In genomic region chr14:54220122-54220691, GRCh38 we compare ENCODE assay signal across 8 cellular contexts.
DNase-seq lines count a peak whose midpoint lies in the region; ATAC-seq, FAIRE-seq and TF ChIP-seq lines count a peak whose summit lies in the region.
"Had no signal": no experiment of that assay in that cellular context is flagged by ENCODE, and none has a peak within 500 bp of the region (broad histone marks: within the 10 kb centered on the region; RNA-seq: fewer than 3 reads in every experiment).

No MANE protein-coding gene starts in this region.

- H3K4me1 ChIP-seq in small intestine (ENCODE audit: control insufficient read depth in 2 of 2, insufficient read depth in 1 of 2, low read depth in 1 of 2, low read length in 1 of 2): peaks cover 0 to under 1% of the 10 kb centered on the region in 2 donors

- peak overlapping the region in 1 of 2 donors; percentile 36 for H3K27ac ChIP-seq in small intestine (ENCODE audit: low read depth in 1 of 2, low read length in 1 of 2)

- WGBS in small intestine, 3 donors: 24 to 58% (median 47%) methylated on average over 26 of the region's 26 CpGs

- H3K27me3 ChIP-seq in small intestine (ENCODE audit: control insufficient read depth in 2 of 2, insufficient read depth in 2 of 2, low read length in 2 of 2): peaks cover 0 to 15% of the 10 kb centered on the region in 2 donors

- H3K36me3 ChIP-seq in small intestine (ENCODE audit: control insufficient read depth in 2 of 2, insufficient read depth in 2 of 2, low read length in 2 of 2): no peaks in the 10 kb centered on the region

- peaks cover 12% of the 10 kb centered on the region for H3K4me1 Mint-ChIP-seq in HFFc6 (ENCODE audit: low read depth)
- H3K4me1 Mint-ChIP-seq in stimulated activated memory B cell treated with anti-CD40 and anti-IgM and Interleukin-4, amounts not matched to agents 10 μg/mL and 1 μg/mL and 100 μg/mL, for 72 hours: peaks cover 9% of the 10 kb centered on the region

- peaks cover 10% of the 10 kb centered on the region for H3K27me3 Mint-ChIP-seq in HFFc6 (ENCODE audit: insufficient read depth)
- H3K27me3 Mint-ChIP-seq in stimulated activated memory B cell treated with anti-CD40 and anti-IgM and Interleukin-4, amounts not matched to agents 10 μg/mL and 1 μg/mL and 100 μg/mL, for 72 hours: peaks cover 58% of the 10 kb centered on the region

- ATAC-seq in stimulated activated memory B cell treated with anti-CD40 and anti-IgM and Interleukin-4, amounts not matched to agents 10 μg/mL and 1 μg/mL and 100 μg/mL, for 72 hours: no peak
- no peak for ATAC-seq in HG03139 (IDR thresholded peaks at IDR 0.05; ENCODE audit: unreplicated experiment)

- DNase-seq in HFFc6: no peak
- peak in 1 of 2 donors; percentile 44 for DNase-seq in cardiac fibroblast (ENCODE audit: low read depth in 2 of 2)
- peak; percentile 83 for DNase-seq in left kidney (ENCODE audit: low read depth, low spot score)
- DNase-seq in NCI-H774 (lab: John Stamatoyannopoulos, UW): no peak
- no peak for DNase-seq in small intestine
- DNase-seq: NCI-H226 had no signal

- no peak for TF ChIP-seq CTCF in HFFc6 (IDR thresholded peaks at IDR 0.05)
- no peak for TF ChIP-seq CTCF in cardiac fibroblast (IDR thresholded peaks at IDR 0.05; ENCODE audit: low read depth, low read length)

- no peaks in the 10 kb centered on the region for H3K9me3 ChIP-seq in small intestine (ENCODE audit: control insufficient read depth, low read depth)

- no peak overlapping the region for H3K27ac Mint-ChIP-seq in HFFc6
- no peak overlapping the region for H3K27ac Mint-ChIP-seq in stimulated activated memory B cell treated with anti-CD40 and anti-IgM and Interleukin-4, amounts not matched to agents 10 μg/mL and 1 μg/mL and 100 μg/mL, for 72 hours

- H3K36me3 Mint-ChIP-seq in HFFc6 (ENCODE audit: low read depth): no peaks in the 10 kb centered on the region
- H3K36me3 Mint-ChIP-seq in stimulated activated memory B cell treated with anti-CD40 and anti-IgM and Interleukin-4, amounts not matched to agents 10 μg/mL and 1 μg/mL and 100 μg/mL, for 72 hours: no peaks in the 10 kb centered on the region

- peak overlapping the region; percentile 75 for H3K4me3 Mint-ChIP-seq in HFFc6
- peak overlapping the region; percentile 60 for H3K4me3 Mint-ChIP-seq in stimulated activated memory B cell treated with anti-CD40 and anti-IgM and Interleukin-4, amounts not matched to agents 10 μg/mL and 1 μg/mL and 100 μg/mL, for 72 hours

- FAIRE-seq in small intestine (lab: Jason Lieb, UNC): no peak

- peak overlapping the region; percentile 27 to 29 for H3K4me3 ChIP-seq in cardiac fibroblast (replicated peaks in 1 of 2; ENCODE audit: low read depth in 2 of 2, low read length in 2 of 2)
- H3K4me3 ChIP-seq in small intestine (ENCODE audit: low read depth in 1 of 2, low read length in 2 of 2): no peak overlapping the region

- no peaks in the 10 kb centered on the region for H3K9me3 Mint-ChIP-seq in HFFc6
- H3K9me3 Mint-ChIP-seq in stimulated activated memory B cell treated with anti-CD40 and anti-IgM and Interleukin-4, amounts not matched to agents 10 μg/mL and 1 μg/mL and 100 μg/mL, for 72 hours: peaks cover 2% of the 10 kb centered on the region

Comparison
In these comparisons a context has a peak if more than half of its experiments do, and no peak if none do; other contexts are left out.
1. H3K4me3 ChIP-seq: peak in cardiac fibroblast (2 of 2); none in small intestine (0 of 2).